ENCODE assay signal across 9 cellular contexts in genomic region chr5:74035521-74035937, GRCh38.
DNase-seq lines count a peak whose midpoint lies in the region; ATAC-seq and TF ChIP-seq lines count a peak whose summit lies in the region.
"Had no signal": no experiment of that assay in that cellular context is flagged by ENCODE, and none has a peak within 500 bp of the region (broad histone marks: within the 10 kb centered on the region; RNA-seq: fewer than 3 reads in every experiment).

No MANE protein-coding gene starts in this region.

- H3K27ac ChIP-seq in mesenchymal stem cell (ENCODE audit: low read length, poor library complexity, severe bottlenecking): no peak overlapping the region
- H3K27ac ChIP-seq: SK-N-MC had no signal

- H2BK12ac ChIP-seq in mesenchymal stem cell (ENCODE audit: low read length in 2 of 2): no peak overlapping the region

- ATAC-seq in HG02623 (IDR thresholded peaks at IDR 0.05; ENCODE audit: unreplicated experiment): peak; percentile 60

- 44% methylated on average over 6 of the region's 6 CpGs for WGBS in mesenchymal stem cell

- H3K23ac ChIP-seq in mesenchymal stem cell (ENCODE audit: low read length in 2 of 2): no peak overlapping the region

- H3K14ac ChIP-seq in mesenchymal stem cell (ENCODE audit: low read length in 2 of 2): no peak overlapping the region

- H2BK15ac ChIP-seq in mesenchymal stem cell (ENCODE audit: low read depth, poor library complexity, severe bottlenecking): no peak overlapping the region

- H3K9me3 ChIP-seq in mesenchymal stem cell (ENCODE audit: control insufficient read depth, low read length): no peaks in the 10 kb centered on the region

- H3K4me3 ChIP-seq in GM06990 (replicated peaks; ENCODE audit: low read depth, low read length) (no peak overlapping the region), choroid plexus epithelial cell (ENCODE audit: low read depth, low read length) (no peak overlapping the region), mesenchymal stem cell (ENCODE audit: insufficient read depth in 1 of 2, low read depth in 1 of 2, low read length in 2 of 2) (no peak overlapping the region)
- H3K4me3 ChIP-seq: SK-N-MC had no signal

- no peak overlapping the region for H4K8ac ChIP-seq in mesenchymal stem cell (ENCODE audit: low read length)

- H4K91ac ChIP-seq in mesenchymal stem cell (ENCODE audit: low read length): no peak overlapping the region

- peaks cover 9% of the 10 kb centered on the region for H3K4me1 ChIP-seq in mesenchymal stem cell (ENCODE audit: control insufficient read depth, insufficient read depth, low read depth, low read length)

- no peak overlapping the region for H2AK5ac ChIP-seq in mesenchymal stem cell (ENCODE audit: low read length, severe bottlenecking)

- peak; percentile 59 for TF ChIP-seq CTCF in GM06990 (IDR thresholded peaks at IDR 0.05; ENCODE audit: insufficient read depth, low read length, poor library complexity, severe bottlenecking)
- TF ChIP-seq CTCF in choroid plexus epithelial cell (conservative IDR thresholded peaks at IDR 0.05; ENCODE audit: low read depth, low read length): peak; percentile 71

- no peak overlapping the region for H3K18ac ChIP-seq in mesenchymal stem cell (ENCODE audit: low read depth in 1 of 2, low read length in 2 of 2)

- no peak overlapping the region for H2BK5ac ChIP-seq in mesenchymal stem cell (ENCODE audit: low read depth, low read length, poor library complexity, severe bottlenecking)

- H3K27me3 ChIP-seq in GM06990 (replicated peaks; ENCODE audit: control insufficient read depth, insufficient read depth, low read length): no peaks in the 10 kb centered on the region
- H3K27me3 ChIP-seq in mesenchymal stem cell (ENCODE audit: control insufficient read depth in 1 of 2, insufficient read depth in 1 of 2, low read length in 2 of 2): no peaks in the 10 kb centered on the region

- H3K4ac ChIP-seq in mesenchymal stem cell (ENCODE audit: low read depth in 1 of 2, low read length in 2 of 2): no peak overlapping the region

- no peaks in the 10 kb centered on the region for H3K79me1 ChIP-seq in mesenchymal stem cell (replicated peaks; ENCODE audit: low read length, poor library complexity, severe bottlenecking)

- H3K4me2 ChIP-seq in mesenchymal stem cell (ENCODE audit: low read length, poor library complexity, severe bottlenecking): no peak overlapping the region

- H3K9ac ChIP-seq in mesenchymal stem cell (ENCODE audit: low read length): peak overlapping the region; percentile 48

- no peak overlapping the region for H2BK120ac ChIP-seq in mesenchymal stem cell (ENCODE audit: low read depth, low read length)

- peak; percentile 22 for DNase-seq in GM06990 (ENCODE audit: extremely low read depth, insufficient read length)
- DNase-seq in NCI-H82 treated with DMSO at 0.1 percent for 48 hours (lab: John Stamatoyannopoulos, UW; ENCODE audit: unreplicated experiment): peak; percentile 21
- DNase-seq in choroid plexus epithelial cell (ENCODE audit: low read depth): peak; percentile 90
- peak; percentile 69 for DNase-seq in mesenchymal stem cell
- DNase-seq in NCI-H345 (lab: John Stamatoyannopoulos, UW): no peak
- no peak for DNase-seq in NCI-H1436 (lab: John Stamatoyannopoulos, UW)
- no peak for DNase-seq in NCI-H187 treated with DMSO at 0.1 percent for 48 hours (lab: John Stamatoyannopoulos, UW)

- H3K36me3 ChIP-seq in GM06990 (ENCODE audit: control insufficient read depth, insufficient read depth, low read length): no peaks in the 10 kb centered on the region
- H3K36me3 ChIP-seq in mesenchymal stem cell (ENCODE audit: control insufficient read depth in 1 of 2, insufficient read depth in 2 of 2, low read depth in 1 of 2, low read length in 2 of 2): no peaks in the 10 kb centered on the region

- H2AFZ ChIP-seq in mesenchymal stem cell (ENCODE audit: low read depth, low read length): no peak overlapping the region

Comparison
In these comparisons a context has a peak if more than half of its experiments do, and no peak if none do; other contexts are left out.
1. DNase-seq: peak in GM06990 (single experiment), NCI-H82 treated with DMSO at 0.1 percent for 48 hours (single experiment), choroid plexus epithelial cell (single experiment) and mesenchymal stem cell (single experiment); none in NCI-H345 (single experiment), NCI-H1436 (single experiment) and NCI-H187 treated with DMSO at 0.1 percent for 48 hours (single experiment).